In the genomic region with DNA sequence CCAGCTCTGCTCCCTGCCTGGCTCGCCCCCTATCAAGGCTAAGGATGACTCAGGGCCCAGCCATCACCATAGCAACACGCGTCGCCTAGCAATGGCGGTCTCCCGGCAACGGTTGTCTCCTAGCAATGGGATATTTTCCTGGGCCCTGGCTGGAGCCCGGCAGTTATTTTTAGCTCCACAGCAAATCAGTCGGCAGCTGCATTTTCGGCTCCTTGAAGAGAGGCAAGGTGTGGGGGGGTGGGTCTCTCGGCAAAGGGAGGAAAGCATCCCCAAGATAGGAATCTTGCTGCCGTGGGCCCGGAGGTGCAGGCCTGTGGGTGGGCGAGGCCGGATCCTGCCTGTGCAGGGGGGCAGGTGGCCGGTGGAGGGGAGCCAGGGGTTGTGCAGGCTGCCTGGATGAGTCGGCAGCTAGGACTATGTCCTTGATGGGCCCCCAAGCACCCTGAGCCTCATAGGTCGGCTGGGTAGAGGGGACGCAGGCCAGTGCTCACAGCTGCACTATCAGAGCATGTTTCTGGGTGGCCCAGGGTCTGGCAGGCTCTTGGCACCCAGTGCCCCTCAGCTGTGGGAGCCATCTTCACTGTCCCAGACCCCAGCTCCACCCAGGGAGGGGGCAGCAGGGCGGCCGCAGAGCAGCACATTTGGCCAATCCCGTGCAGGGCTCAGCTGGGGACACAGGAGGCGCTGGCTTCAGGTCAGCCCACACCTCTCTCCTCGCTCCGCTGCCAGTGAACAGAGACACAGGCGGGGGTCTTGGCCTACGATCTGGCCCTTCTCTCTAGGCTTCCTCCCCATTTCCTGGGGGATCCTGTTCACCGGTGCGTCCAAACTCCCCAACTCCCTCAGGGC, we compare ENCODE assay signal across 1 cellular context.
A peak's percentile ranks its signal among the peaks of the same experiment; 100 is the strongest.
TF ChIP-seq lines count a peak whose summit lies in the region.

No MANE protein-coding gene starts in this region.

TF ChIP-seq in HepG2, 621 proteins besides CTCF, POLR2A, EP300 and RAD21:
- TF ChIP-seq U2AF2 (IDR thresholded peaks at IDR 0.05; ENCODE audit: low read depth, low read length) (0 out of 2 replicates have a peak, but pooled peaks have one; percentile 63), MXI1 (IDR thresholded peaks at IDR 0.05; ENCODE audit: borderline replicate concordance, low read depth, low read length) (peak; percentile 99), ZNF766 (CRISPR knock-in tag; IDR thresholded peaks at IDR 0.05; ENCODE audit: borderline replicate concordance) (no peak), RFX1 (IDR thresholded peaks at IDR 0.05) (peak; percentile 95), ZNF207 (IDR thresholded peaks at IDR 0.05; ENCODE audit: borderline replicate concordance) (no peak), STAT5B (CRISPR knock-in tag; IDR thresholded peaks at IDR 0.05) (no peak), RBM22 (optimal IDR thresholded peaks at IDR 0.05; ENCODE audit: low read length) (peak; percentile 100), ZNF672 (CRISPR knock-in tag; IDR thresholded peaks at IDR 0.05) (no peak), RFX3 (CRISPR knock-in tag; IDR thresholded peaks at IDR 0.05) (peak; percentile 90)
